In the genomic region with DNA sequence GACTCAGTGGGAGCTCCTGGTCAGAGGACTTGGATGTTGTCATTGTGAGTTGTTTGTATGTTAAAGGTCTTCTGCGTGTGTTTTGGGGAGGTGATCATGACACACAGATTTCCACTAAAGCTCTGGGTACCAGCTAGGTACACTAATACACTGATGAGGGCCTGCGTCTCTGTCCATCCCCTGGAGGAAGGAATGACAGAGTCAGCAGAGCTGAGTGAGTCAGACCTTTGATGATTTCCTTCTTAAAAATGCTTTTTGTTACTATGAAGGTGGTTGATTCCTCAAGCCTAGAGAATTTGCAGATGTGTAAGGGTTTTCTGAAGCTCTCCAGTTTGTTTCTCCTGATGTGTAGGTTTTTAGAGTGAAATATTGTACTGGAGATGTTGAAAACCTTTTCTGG, we compare ENCODE assay signal across 13 cellular contexts.
DNase-seq lines count a peak whose midpoint lies in the region; ATAC-seq and TF ChIP-seq lines count a peak whose summit lies in the region.
"Had no signal": no experiment of that assay in that cellular context is flagged by ENCODE, and none has a peak within 500 bp of the region (broad histone marks: within the 10 kb centered on the region; RNA-seq: fewer than 3 reads in every experiment).

No MANE protein-coding gene starts in this region.

- H3K27me3 ChIP-seq in GM23338 (ENCODE audit: insufficient read depth) (no peaks in the 10 kb centered on the region), tibial artery (no peaks in the 10 kb centered on the region), heart left ventricle (no peaks in the 10 kb centered on the region)
- H3K27me3 ChIP-seq: pancreas had no signal

- H3K9me3 ChIP-seq in tibial artery (no peaks in the 10 kb centered on the region), heart left ventricle (no peaks in the 10 kb centered on the region)
- H3K9me3 ChIP-seq: pancreas had no signal

- H3K27ac ChIP-seq in GM23338 (ENCODE audit: low read depth) (no peak overlapping the region), tibial artery (peak overlapping the region; percentile 42 to 43), heart left ventricle (peak overlapping the region in 1 of 12 donors; percentile 22)
- H3K27ac ChIP-seq: pancreas had no signal

- no peaks in the 10 kb centered on the region for H3K9me2 ChIP-seq in GM23338 (ENCODE audit: insufficient read depth)

- no peak for TF ChIP-seq POLR2A in heart left ventricle (IDR thresholded peaks at IDR 0.05)

- H3K9me3 Mint-ChIP-seq in GM23338: no peaks in the 10 kb centered on the region
- H3K9me3 Mint-ChIP-seq: activated CD8-positive, alpha-beta T cell treated with anti-CD3 and anti-CD28 coated beads for 36 hours; activated naive CD8-positive, alpha-beta T cell treated with anti-CD3 and anti-CD28 coated beads, Interleukin-2, amount 10 ng/mL, durations not matched to agents 7 days and 5 days had no signal

- H3K4me1 ChIP-seq in GM23338 (ENCODE audit: insufficient read depth) (no peaks in the 10 kb centered on the region), tibial artery (peaks cover 0 to 29% (median 14%) of the 10 kb centered on the region in 4 donors), heart left ventricle (peaks cover 0 to 22% (median 2%) of the 10 kb centered on the region in 12 donors)
- H3K4me1 ChIP-seq: pancreas had no signal

- H3K27ac Mint-ChIP-seq in GM23338: peak overlapping the region; percentile 27; the same call in 1 of the 2 replicates
- H3K27ac Mint-ChIP-seq: activated CD8-positive, alpha-beta T cell treated with anti-CD3 and anti-CD28 coated beads for 36 hours; activated naive CD8-positive, alpha-beta T cell treated with anti-CD3 and anti-CD28 coated beads, Interleukin-2, amount 10 ng/mL, durations not matched to agents 7 days and 5 days had no signal

- no peaks in the 10 kb centered on the region for H3K27me3 Mint-ChIP-seq in GM23338 (ENCODE audit: insufficient read depth, low read depth, poor library complexity)
- H3K27me3 Mint-ChIP-seq: activated CD8-positive, alpha-beta T cell treated with anti-CD3 and anti-CD28 coated beads for 36 hours had no signal

- H2AFZ ChIP-seq in GM23338: no peak overlapping the region

- DNase-seq in GM23338 (ENCODE audit: low spot score) (no peak), T1000 (lab: John Stamatoyannopoulos, UW) (peak; percentile 26), foreskin fibroblast (peak; percentile 84 to 92), tibial artery (no peak), heart left ventricle (no peak), COLO668 (lab: John Stamatoyannopoulos, UW; ENCODE audit: unreplicated experiment) (no peak), middle frontal gyrus (ENCODE audit: extremely low spot score, low spot score) (no peak)
- DNase-seq: activated CD8-positive, alpha-beta T cell treated with anti-CD3 and anti-CD28 coated beads for 36 hours; activated naive CD8-positive, alpha-beta T cell treated with anti-CD3 and anti-CD28 coated beads, Interleukin-2, amount 10 ng/mL, durations not matched to agents 7 days and 5 days; DMS79 treated with DMSO at 0.1 percent for 48 hours; pancreas; stimulated activated CD4-positive, alpha-beta T cell treated with anti-CD3 and anti-CD28 coated beads, Interleukin-4, amount 100 ng/mL, for 24 hours had no signal

- no peaks in the 10 kb centered on the region for H3F3A ChIP-seq in GM23338 (replicated peaks; ENCODE audit: low read depth)

- no peaks in the 10 kb centered on the region for H3K79me2 ChIP-seq in GM23338 (replicated peaks; ENCODE audit: insufficient read depth)

- WGBS in heart left ventricle, 4 donors: 88 to 96% (median 94%) methylated on average over 2 of the region's 2 CpGs

- H3K4me1 Mint-ChIP-seq in GM23338: no peaks in the 10 kb centered on the region
- H3K4me1 Mint-ChIP-seq: activated naive CD8-positive, alpha-beta T cell treated with anti-CD3 and anti-CD28 coated beads, Interleukin-2, amount 10 ng/mL, durations not matched to agents 7 days and 5 days had no signal

- no peak overlapping the region for H3K4me2 ChIP-seq in GM23338

- H3K4me3 Mint-ChIP-seq in GM23338: no peak overlapping the region
- H3K4me3 Mint-ChIP-seq: activated CD8-positive, alpha-beta T cell treated with anti-CD3 and anti-CD28 coated beads for 36 hours; activated naive CD8-positive, alpha-beta T cell treated with anti-CD3 and anti-CD28 coated beads, Interleukin-2, amount 10 ng/mL, durations not matched to agents 7 days and 5 days had no signal

- no peak overlapping the region for H3K4me3 ChIP-seq in GM23338
- no peak overlapping the region for H3K4me3 ChIP-seq in foreskin fibroblast (ENCODE audit: low read depth in 1 of 2, low read length in 2 of 2)
- H3K4me3 ChIP-seq in tibial artery: no peak overlapping the region
- no peak overlapping the region for H3K4me3 ChIP-seq in heart left ventricle
- H3K4me3 ChIP-seq: pancreas had no signal

- ATAC-seq in GM23338: no peak
- no peak for ATAC-seq in HG03039 (IDR thresholded peaks at IDR 0.05; ENCODE audit: unreplicated experiment)
- ATAC-seq in heart left ventricle: no peak
- ATAC-seq: activated CD8-positive, alpha-beta T cell treated with anti-CD3 and anti-CD28 coated beads for 36 hours had no signal

- intact Hi-C loops in tibial artery (cut with DNase I; ENCODE audit: low total_unique reads) (no loop called here), heart left ventricle (cut with DNase I) (no loop called here)

- TF ChIP-seq CTCF in GM23338 (conservative IDR thresholded peaks at IDR 0.05; ENCODE audit: low read depth in 2 of 2): no peak
- TF ChIP-seq CTCF in foreskin fibroblast (IDR thresholded peaks at IDR 0.05; ENCODE audit: low read depth, low read length): peak; percentile 56
- TF ChIP-seq CTCF in tibial artery (IDR thresholded peaks at IDR 0.05): peak; percentile 24 to 26
- TF ChIP-seq CTCF in heart left ventricle (IDR thresholded peaks at IDR 0.05): no peak

- H4K20me1 ChIP-seq in GM23338 (replicated peaks; ENCODE audit: insufficient read depth): no peaks in the 10 kb centered on the region; the same call in 1 of the 2 replicates

- H3K36me3 ChIP-seq in GM23338 (ENCODE audit: insufficient read depth) (no peaks in the 10 kb centered on the region), tibial artery (no peaks in the 10 kb centered on the region), heart left ventricle (no peaks in the 10 kb centered on the region)
- H3K36me3 ChIP-seq: pancreas had no signal

- no peaks in the 10 kb centered on the region for H3K36me3 Mint-ChIP-seq in GM23338 (ENCODE audit: low read depth)
- H3K36me3 Mint-ChIP-seq: activated naive CD8-positive, alpha-beta T cell treated with anti-CD3 and anti-CD28 coated beads, Interleukin-2, amount 10 ng/mL, durations not matched to agents 7 days and 5 days had no signal

TF ChIP-seq in GM23338, 12 proteins besides CTCF, POLR2A, EP300 and RAD21 (continues in another document):
- TF ChIP-seq, protein P1, sequence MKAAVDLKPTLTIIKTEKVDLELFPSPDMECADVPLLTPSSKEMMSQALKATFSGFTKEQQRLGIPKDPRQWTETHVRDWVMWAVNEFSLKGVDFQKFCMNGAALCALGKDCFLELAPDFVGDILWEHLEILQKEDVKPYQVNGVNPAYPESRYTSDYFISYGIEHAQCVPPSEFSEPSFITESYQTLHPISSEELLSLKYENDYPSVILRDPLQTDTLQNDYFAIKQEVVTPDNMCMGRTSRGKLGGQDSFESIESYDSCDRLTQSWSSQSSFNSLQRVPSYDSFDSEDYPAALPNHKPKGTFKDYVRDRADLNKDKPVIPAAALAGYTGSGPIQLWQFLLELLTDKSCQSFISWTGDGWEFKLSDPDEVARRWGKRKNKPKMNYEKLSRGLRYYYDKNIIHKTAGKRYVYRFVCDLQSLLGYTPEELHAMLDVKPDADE (IDR thresholded peaks at IDR 0.05): no peak
- TF ChIP-seq, protein P2, sequence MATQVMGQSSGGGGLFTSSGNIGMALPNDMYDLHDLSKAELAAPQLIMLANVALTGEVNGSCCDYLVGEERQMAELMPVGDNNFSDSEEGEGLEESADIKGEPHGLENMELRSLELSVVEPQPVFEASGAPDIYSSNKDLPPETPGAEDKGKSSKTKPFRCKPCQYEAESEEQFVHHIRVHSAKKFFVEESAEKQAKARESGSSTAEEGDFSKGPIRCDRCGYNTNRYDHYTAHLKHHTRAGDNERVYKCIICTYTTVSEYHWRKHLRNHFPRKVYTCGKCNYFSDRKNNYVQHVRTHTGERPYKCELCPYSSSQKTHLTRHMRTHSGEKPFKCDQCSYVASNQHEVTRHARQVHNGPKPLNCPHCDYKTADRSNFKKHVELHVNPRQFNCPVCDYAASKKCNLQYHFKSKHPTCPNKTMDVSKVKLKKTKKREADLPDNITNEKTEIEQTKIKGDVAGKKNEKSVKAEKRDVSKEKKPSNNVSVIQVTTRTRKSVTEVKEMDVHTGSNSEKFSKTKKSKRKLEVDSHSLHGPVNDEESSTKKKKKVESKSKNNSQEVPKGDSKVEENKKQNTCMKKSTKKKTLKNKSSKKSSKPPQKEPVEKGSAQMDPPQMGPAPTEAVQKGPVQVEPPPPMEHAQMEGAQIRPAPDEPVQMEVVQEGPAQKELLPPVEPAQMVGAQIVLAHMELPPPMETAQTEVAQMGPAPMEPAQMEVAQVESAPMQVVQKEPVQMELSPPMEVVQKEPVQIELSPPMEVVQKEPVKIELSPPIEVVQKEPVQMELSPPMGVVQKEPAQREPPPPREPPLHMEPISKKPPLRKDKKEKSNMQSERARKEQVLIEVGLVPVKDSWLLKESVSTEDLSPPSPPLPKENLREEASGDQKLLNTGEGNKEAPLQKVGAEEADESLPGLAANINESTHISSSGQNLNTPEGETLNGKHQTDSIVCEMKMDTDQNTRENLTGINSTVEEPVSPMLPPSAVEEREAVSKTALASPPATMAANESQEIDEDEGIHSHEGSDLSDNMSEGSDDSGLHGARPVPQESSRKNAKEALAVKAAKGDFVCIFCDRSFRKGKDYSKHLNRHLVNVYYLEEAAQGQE (IDR thresholded peaks at IDR 0.05; ENCODE audit: unreplicated experiment): no peak
- TF ChIP-seq CREB1 (CRISPR knock-in tag; IDR thresholded peaks at IDR 0.05; ENCODE audit: low read depth) (no peak), ZNF331 (CRISPR knock-in tag; IDR thresholded peaks at IDR 0.05; ENCODE audit: low read depth) (no peak), STAT1 (IDR thresholded peaks at IDR 0.05; ENCODE audit: unreplicated experiment) (no peak), NANOG (IDR thresholded peaks at IDR 0.05; ENCODE audit: borderline replicate concordance) (no peak), POLR2AphosphoS5 (IDR thresholded peaks at IDR 0.05; ENCODE audit: low read depth) (no peak)

Comparison
In these comparisons a context has a peak if more than half of its experiments do, and no peak if none do; other contexts are left out.
1. DNase-seq: peak in T1000 (single experiment) and foreskin fibroblast (2 of 2); none in GM23338 (single experiment), tibial artery (0 of 2), heart left ventricle (0 of 5), COLO668 (single experiment) and middle frontal gyrus (single experiment).
2. CTCF ChIP-seq: peak in foreskin fibroblast (single experiment) and tibial artery (2 of 2); none in GM23338 (0 of 2) and heart left ventricle (0 of 12).